Comparison of ENCODE assay signal across 28 cellular contexts in genomic region chr2:195451160-195451559, GRCh38.
DNase-seq lines count a peak whose midpoint lies in the region; ATAC-seq, FAIRE-seq and TF ChIP-seq lines count a peak whose summit lies in the region.
"Had no signal": no experiment of that assay in that cellular context is flagged by ENCODE, and none has a peak within 500 bp of the region (broad histone marks: within the 10 kb centered on the region; RNA-seq: fewer than 3 reads in every experiment).

No MANE protein-coding gene starts in this region.

- no peaks in the 10 kb centered on the region for H4K20me1 ChIP-seq in OCI-LY3 (ENCODE audit: insufficient read depth, low read length)

- no peak overlapping the region for H3K4me3 Mint-ChIP-seq in activated T-helper 2 cell treated with anti-CD3 and anti-CD28 coated beads, Interferon-gamma antibody, Interleukin-2, Interleukin-4, amounts not matched to agents 10 μg/mL and 5 μg/mL and 100 μg/mL, durations not matched to agents 14 hours and 24 hours and 36 hours (ENCODE audit: low read depth)
- H3K4me3 Mint-ChIP-seq: activated CD4-positive, alpha-beta T cell treated with anti-CD3 and anti-CD28 coated beads for 36 hours; activated naive CD4-positive, alpha-beta T cell treated with anti-CD3 and anti-CD28 coated beads, Interleukin-2, amount 10 ng/mL, durations not matched to agents 7 days and 5 days; activated T-cell treated with anti-CD3 and anti-CD28 coated beads, Interleukin-2, amount 50 U/mL, for 4 hours; H9; T-helper 1 cell treated with Interleukin-12 subunit alpha and Interleukin-12 subunit beta and Interleukin-4 antibody, amounts not matched to agents 30 μg/mL and 1 μg/mL, for 36 hours had no signal

- H3K9ac ChIP-seq in OCI-LY3 (ENCODE audit: low read length) = no peak overlapping the region
- H3K9ac ChIP-seq in kidney (ENCODE audit: low read length in 2 of 2) = no peak overlapping the region

- TF ChIP-seq CTCF in right atrium auricular region (IDR thresholded peaks at IDR 0.05) (no peak), OCI-LY3 (IDR thresholded peaks at IDR 0.05; ENCODE audit: low read depth, low read length) (no peak), kidney (IDR thresholded peaks at IDR 0.05; ENCODE audit: borderline replicate concordance, extremely low read depth, insufficient read depth) (no peak)

- in situ Hi-C loops in ACHN (cut with HindIII; ENCODE audit: low pct_ligation_motif_present, low pct_unique_long_range_greater_than_20kb, low sequenced_read_pairs) = no loop called here

- DNase-seq in Right ventricle myocardium superior (no peak), right atrium auricular region (ENCODE audit: low spot score) (no peak), fibroblast of peridontal ligament (ENCODE audit: extremely low read depth) (peak; percentile 10), ACHN (no peak), kidney (no peak), UCSD-AML1 (lab: John Stamatoyannopoulos, UW; ENCODE audit: unreplicated experiment) (no peak)
- DNase-seq in activated T-helper 2 cell treated with anti-CD3 and anti-CD28 coated beads, Interferon-gamma antibody, Interleukin-2, Interleukin-4, amounts not matched to agents 10 μg/mL and 5 μg/mL and 100 μg/mL, durations not matched to agents 14 hours and 24 hours and 36 hours (ENCODE audit: low spot score) = no peak
- DNase-seq: activated CD4-positive, alpha-beta T cell treated with anti-CD3 and anti-CD28 coated beads for 36 hours; activated naive CD4-positive, alpha-beta T cell treated with anti-CD3 and anti-CD28 coated beads, Interleukin-2, amount 10 ng/mL, durations not matched to agents 7 days and 5 days; activated T-cell treated with anti-CD3 and anti-CD28 coated beads, Interleukin-2, amount 50 U/mL, for 4 hours; dermis blood vessel endothelial cell; DMS53; H9; Kasumi-1; NCI-H1092; NCI-H1930; NCI-H226; NCI-H748 treated with DMSO at 0.1 percent for 48 hours; nucleus accumbens; stimulated activated CD4-positive, alpha-beta T cell treated with anti-CD3 and anti-CD28 coated beads, Interleukin-1b, Interleukin-23, amount 100 ng/mL, for 48 hours; trophoblast cell had no signal

- H3K9me3 ChIP-seq in right atrium auricular region (no peaks in the 10 kb centered on the region), OCI-LY3 (ENCODE audit: insufficient read depth, low read length) (no peaks in the 10 kb centered on the region), kidney (ENCODE audit: control insufficient read depth in 1 of 2, low read length in 2 of 2) (no peaks in the 10 kb centered on the region)
- H3K9me3 ChIP-seq: SJCRH30 had no signal

- H3K9me3 Mint-ChIP-seq in activated T-helper 2 cell treated with anti-CD3 and anti-CD28 coated beads, Interferon-gamma antibody, Interleukin-2, Interleukin-4, amounts not matched to agents 10 μg/mL and 5 μg/mL and 100 μg/mL, durations not matched to agents 14 hours and 24 hours and 36 hours = no peaks in the 10 kb centered on the region
- H3K9me3 Mint-ChIP-seq: activated naive CD4-positive, alpha-beta T cell treated with anti-CD3 and anti-CD28 coated beads, Interleukin-2, amount 10 ng/mL, durations not matched to agents 7 days and 5 days; activated T-cell treated with anti-CD3 and anti-CD28 coated beads, Interleukin-2, amount 50 U/mL, for 4 hours; H9; T-helper 1 cell treated with Interleukin-12 subunit alpha and Interleukin-12 subunit beta and Interleukin-4 antibody, amounts not matched to agents 30 μg/mL and 1 μg/mL, for 36 hours had no signal

- H3K27ac ChIP-seq in right atrium auricular region = no peak overlapping the region
- H3K27ac ChIP-seq in OCI-LY3 (ENCODE audit: low read length) = no peak overlapping the region
- H3K27ac ChIP-seq in kidney (ENCODE audit: low read depth in 2 of 2, low read length in 2 of 2) = no peak overlapping the region
- H3K27ac ChIP-seq: cardiac muscle cell, SJCRH30, skin epidermis had no signal

- H3K27ac Mint-ChIP-seq in activated T-helper 2 cell treated with anti-CD3 and anti-CD28 coated beads, Interferon-gamma antibody, Interleukin-2, Interleukin-4, amounts not matched to agents 10 μg/mL and 5 μg/mL and 100 μg/mL, durations not matched to agents 14 hours and 24 hours and 36 hours = no peak overlapping the region
- H3K27ac Mint-ChIP-seq: activated CD4-positive, alpha-beta T cell treated with anti-CD3 and anti-CD28 coated beads for 36 hours; activated naive CD4-positive, alpha-beta T cell treated with anti-CD3 and anti-CD28 coated beads, Interleukin-2, amount 10 ng/mL, durations not matched to agents 7 days and 5 days; T-helper 1 cell treated with Interleukin-12 subunit alpha and Interleukin-12 subunit beta and Interleukin-4 antibody, amounts not matched to agents 30 μg/mL and 1 μg/mL, for 36 hours had no signal

- H2AFZ ChIP-seq in OCI-LY3 (ENCODE audit: low read depth, low read length) = no peak overlapping the region

- no peaks in the 10 kb centered on the region for H3K36me3 Mint-ChIP-seq in activated T-helper 2 cell treated with anti-CD3 and anti-CD28 coated beads, Interferon-gamma antibody, Interleukin-2, Interleukin-4, amounts not matched to agents 10 μg/mL and 5 μg/mL and 100 μg/mL, durations not matched to agents 14 hours and 24 hours and 36 hours (ENCODE audit: low read depth)

- H3K4me2 ChIP-seq in OCI-LY3 (ENCODE audit: low read length) = peak overlapping the region; percentile 22; the same call in 1 of the 2 replicates

- no peak for FAIRE-seq in kidney (lab: Jason Lieb, UNC)
- FAIRE-seq: GM12892 had no signal

- H3K27me3 ChIP-seq in right atrium auricular region (no peaks in the 10 kb centered on the region), OCI-LY3 (ENCODE audit: low read depth, low read length) (no peaks in the 10 kb centered on the region)
- H3K27me3 ChIP-seq: cardiac muscle cell had no signal

- peak; percentile 61 for ATAC-seq in Right ventricle myocardium superior (ENCODE audit: poor library complexity)
- ATAC-seq: activated CD4-positive, alpha-beta T cell treated with anti-CD3 and anti-CD28 coated beads for 36 hours; activated T-cell treated with anti-CD3 and anti-CD28 coated beads, Interleukin-2, amount 50 U/mL, for 4 hours; Panc1 had no signal

- H3K27me3 Mint-ChIP-seq in activated T-helper 2 cell treated with anti-CD3 and anti-CD28 coated beads, Interferon-gamma antibody, Interleukin-2, Interleukin-4, amounts not matched to agents 10 μg/mL and 5 μg/mL and 100 μg/mL, durations not matched to agents 14 hours and 24 hours and 36 hours (ENCODE audit: low read depth) = no peaks in the 10 kb centered on the region
- H3K27me3 Mint-ChIP-seq: activated CD4-positive, alpha-beta T cell treated with anti-CD3 and anti-CD28 coated beads for 36 hours; activated naive CD4-positive, alpha-beta T cell treated with anti-CD3 and anti-CD28 coated beads, Interleukin-2, amount 10 ng/mL, durations not matched to agents 7 days and 5 days had no signal

- H3K4me1 Mint-ChIP-seq in activated T-helper 2 cell treated with anti-CD3 and anti-CD28 coated beads, Interferon-gamma antibody, Interleukin-2, Interleukin-4, amounts not matched to agents 10 μg/mL and 5 μg/mL and 100 μg/mL, durations not matched to agents 14 hours and 24 hours and 36 hours (ENCODE audit: low read depth) = peaks cover 20% of the 10 kb centered on the region
- H3K4me1 Mint-ChIP-seq: H9 had no signal

- intact Hi-C loops in Right ventricle myocardium superior (cut with DNase I) = no loop called here
- intact Hi-C loops in kidney (cut with DNase I) = no loop called here
- intact Hi-C loops in activated T-helper 2 cell treated with anti-CD3 and anti-CD28 coated beads, Interferon-gamma antibody, Interleukin-2, Interleukin-4, amounts not matched to agents 10 μg/mL and 5 μg/mL and 100 μg/mL, durations not matched to agents 14 hours and 24 hours and 36 hours (cut with micrococcal nuclease) = no loop called here

- H3K79me2 ChIP-seq in OCI-LY3 (ENCODE audit: low read length) = no peaks in the 10 kb centered on the region

- H3K4me3 ChIP-seq in right atrium auricular region (no peak overlapping the region), OCI-LY3 (ENCODE audit: low read length) (no peak overlapping the region), kidney (ENCODE audit: low read length in 2 of 2) (no peak overlapping the region)
- H3K4me3 ChIP-seq: cardiac muscle cell, SJCRH30, skin epidermis had no signal

- H3K4me1 ChIP-seq in right atrium auricular region (no peaks in the 10 kb centered on the region), OCI-LY3 (ENCODE audit: low read length) (peaks cover 30% of the 10 kb centered on the region), kidney (ENCODE audit: control insufficient read depth in 1 of 2, insufficient read depth in 1 of 2, low read depth in 1 of 2, low read length in 2 of 2) (no peaks in the 10 kb centered on the region)

- no peaks in the 10 kb centered on the region for H3K36me3 ChIP-seq in right atrium auricular region
- H3K36me3 ChIP-seq in OCI-LY3 (replicated peaks; ENCODE audit: low read depth, low read length) = no peaks in the 10 kb centered on the region
- H3K36me3 ChIP-seq in kidney (ENCODE audit: control insufficient read depth in 1 of 2, insufficient read depth in 2 of 2, low read length in 2 of 2) = no peaks in the 10 kb centered on the region
- H3K36me3 ChIP-seq: cardiac muscle cell, SJCRH30 had no signal
